Comparison of ENCODE assay signal across 9 cellular contexts in genomic region chr5:10590226-10591047, GRCh38. TPM values are rescaled to one million over a fixed set of nuclear protein-coding genes. Genes with fewer than 3 reads are reported as not detected.
A peak's percentile ranks its signal among the peaks of the same experiment; 100 is the strongest.
DNase-seq lines count a peak whose midpoint lies in the region; ATAC-seq and TF ChIP-seq lines count a peak whose summit lies in the region.
"Had no signal": no experiment of that assay in that cellular context is flagged by ENCODE, and none has a peak within 500 bp of the region (broad histone marks: within the 10 kb centered on the region; RNA-seq: fewer than 3 reads in every experiment).

No MANE protein-coding gene starts in this region.

- no peak for TF ChIP-seq POLR2A in breast epithelium (IDR thresholded peaks at IDR 0.05)

- H3K4me1 ChIP-seq in breast epithelium (peaks cover 0 to 1% of the 10 kb centered on the region in 2 donors), cardiac muscle cell (ENCODE audit: low read depth) (peaks cover 13% of the 10 kb centered on the region)

- H3K4me3 ChIP-seq in breast epithelium (no peak overlapping the region), cardiac muscle cell (no peak overlapping the region)
- H3K4me3 ChIP-seq: upper lobe of left lung had no signal

- intact Hi-C loops in MCF 10A (cut with micrococcal nuclease) (no loop called here), breast epithelium (cut with DNase I; ENCODE audit: low total_unique reads) (no loop called here)

- ATAC-seq in GM18873 (IDR thresholded peaks at IDR 0.05; ENCODE audit: low FRiP score, unreplicated experiment), result no peak

- H3K27me3 ChIP-seq in breast epithelium (no peaks in the 10 kb centered on the region), cardiac muscle cell (no peaks in the 10 kb centered on the region)
- H3K27me3 ChIP-seq: upper lobe of left lung had no signal

- H3K9me3 Mint-ChIP-seq in MCF 10A (ENCODE audit: unreplicated experiment), result no peaks in the 10 kb centered on the region
- H3K9me3 Mint-ChIP-seq in activated CD4-positive, alpha-beta T cell treated with anti-CD3 and anti-CD28 coated beads, Interleukin-2, amount 10 ng/mL, durations not matched to agents 7 days and 5 days, result peaks cover 3% of the 10 kb centered on the region

- no peaks in the 10 kb centered on the region for H3K27me3 Mint-ChIP-seq in MCF 10A (ENCODE audit: insufficient read depth, unreplicated experiment)
- peaks cover 11% of the 10 kb centered on the region for H3K27me3 Mint-ChIP-seq in activated CD4-positive, alpha-beta T cell treated with anti-CD3 and anti-CD28 coated beads, Interleukin-2, amount 10 ng/mL, durations not matched to agents 7 days and 5 days

- CTCF ChIA-PET in MCF 10A (lab: Yijun Ruan, JAX), result interaction anchor here (3.8 kb wide), 1 partner anchor 38 kb away, joined by 15 read pairs; no protein-coding TSS in a partner anchor
- CTCF ChIA-PET in activated CD4-positive, alpha-beta T cell treated with anti-CD3 and anti-CD28 coated beads, Interleukin-2, amount 10 ng/mL, durations not matched to agents 7 days and 5 days (lab: Charles Lee), result interaction anchor here (1.3 kb wide), 1 partner anchor 8 kb away, joined by 7 read pairs; no protein-coding TSS in a partner anchor

- TF ChIP-seq CTCF in MCF 10A (IDR thresholded peaks at IDR 0.05; ENCODE audit: unreplicated experiment) (no peak), breast epithelium (IDR thresholded peaks at IDR 0.05) (no peak), cardiac muscle cell (IDR thresholded peaks at IDR 0.05; ENCODE audit: low read depth, low read length) (no peak)

- peak overlapping the region; percentile 64 for H3K27ac Mint-ChIP-seq in MCF 10A (ENCODE audit: low read depth, unreplicated experiment)
- H3K27ac Mint-ChIP-seq in activated CD4-positive, alpha-beta T cell treated with anti-CD3 and anti-CD28 coated beads, Interleukin-2, amount 10 ng/mL, durations not matched to agents 7 days and 5 days, result no peak overlapping the region

- H3K36me3 ChIP-seq in breast epithelium (no peaks in the 10 kb centered on the region), cardiac muscle cell (no peaks in the 10 kb centered on the region)
- H3K36me3 ChIP-seq: upper lobe of left lung had no signal

- H3K36me3 Mint-ChIP-seq in MCF 10A (ENCODE audit: insufficient read depth, unreplicated experiment), result no peaks in the 10 kb centered on the region
- peaks cover 7% of the 10 kb centered on the region for H3K36me3 Mint-ChIP-seq in activated CD4-positive, alpha-beta T cell treated with anti-CD3 and anti-CD28 coated beads, Interleukin-2, amount 10 ng/mL, durations not matched to agents 7 days and 5 days (ENCODE audit: low read depth)

- H3K9me3 ChIP-seq in breast epithelium (no peaks in the 10 kb centered on the region), cardiac muscle cell (ENCODE audit: low read depth) (no peaks in the 10 kb centered on the region)
- H3K9me3 ChIP-seq: upper lobe of left lung had no signal

- POLR2A ChIA-PET in MCF 10A (lab: Yijun Ruan, JAX), result interaction anchor here (0.7 kb wide), 1 partner anchor 104 kb away, joined by 3 read pairs; no protein-coding TSS in a partner anchor
- POLR2A ChIA-PET in activated CD4-positive, alpha-beta T cell treated with anti-CD3 and anti-CD28 coated beads, Interleukin-2, amount 10 ng/mL, durations not matched to agents 7 days and 5 days (lab: Charles Lee), result no interaction called here

- DNase-seq in MCF 10A (ENCODE audit: unreplicated experiment), result peak; percentile 80
- no peak for DNase-seq in breast epithelium (ENCODE audit: low spot score in 2 of 2)
- DNase-seq in SW 1271 (lab: John Stamatoyannopoulos, UW), result peak; percentile 33 to 69
- DNase-seq in cardiac muscle cell (ENCODE audit: low read depth in 1 of 2, low spot score in 1 of 2), result peak in 1 of 2 donors; percentile 92
- peak; percentile 13 for DNase-seq in ureter (ENCODE audit: low spot score)
- DNase-seq in activated CD4-positive, alpha-beta T cell treated with anti-CD3 and anti-CD28 coated beads, Interleukin-2, amount 10 ng/mL, durations not matched to agents 7 days and 5 days, result no peak
- DNase-seq in NCI-H2171 (lab: John Stamatoyannopoulos, UW), result no peak

- peaks cover 18% of the 10 kb centered on the region for H3K4me1 Mint-ChIP-seq in MCF 10A (ENCODE audit: insufficient read depth, unreplicated experiment)
- H3K4me1 Mint-ChIP-seq in activated CD4-positive, alpha-beta T cell treated with anti-CD3 and anti-CD28 coated beads, Interleukin-2, amount 10 ng/mL, durations not matched to agents 7 days and 5 days, result peaks cover 13% of the 10 kb centered on the region

- no TSS peak for BruUV-seq in MCF 10A (replicated peaks; lab: Mats Ljungman, UMichigan)

- H3K4me3 Mint-ChIP-seq in MCF 10A (ENCODE audit: unreplicated experiment), result no peak overlapping the region
- no peak overlapping the region for H3K4me3 Mint-ChIP-seq in activated CD4-positive, alpha-beta T cell treated with anti-CD3 and anti-CD28 coated beads, Interleukin-2, amount 10 ng/mL, durations not matched to agents 7 days and 5 days

- H3K27ac ChIP-seq in breast epithelium (peak overlapping the region in 1 of 2 donors; percentile 38), cardiac muscle cell (peak overlapping the region; percentile 38)
- H3K27ac ChIP-seq: upper lobe of left lung had no signal

RNA-seq across cellular contexts. Expression of gene ANKRD33B, which starts 26.6 kb away (rescaled TPM):
- total RNA-seq in MCF 10A (2022) (3.1 TPM in 2 replicates), breast epithelium (1 to 10 TPM; 3.3 to 5.3 (median 3.8) TPM), cardiac muscle cell (6.4 and 14.8 TPM in 2 replicates), ureter (3.3 TPM)
- 5.7 and 11.8 TPM in 2 replicates for polyA plus RNA-seq in cardiac muscle cell
- 1 to 10 TPM; 3.2 to 3.7 TPM for total RNA-seq in activated CD4-positive, alpha-beta T cell treated with anti-CD3 and anti-CD28 coated beads, Interleukin-2, amount 10 ng/mL, durations not matched to agents 7 days and 5 days

Comparison
In these comparisons a context has a peak if more than half of its experiments do, and no peak if none do; other contexts are left out.
1. DNase-seq: peak in MCF 10A (single experiment), SW 1271 (2 of 2) and ureter (single experiment); none in breast epithelium (0 of 2), activated CD4-positive, alpha-beta T cell treated with anti-CD3 and anti-CD28 coated beads, Interleukin-2, amount 10 ng/mL, durations not matched to agents 7 days and 5 days (single experiment) and NCI-H2171 (single experiment).